ENCODE assay signal across 2 cellular contexts in the genomic region with DNA sequence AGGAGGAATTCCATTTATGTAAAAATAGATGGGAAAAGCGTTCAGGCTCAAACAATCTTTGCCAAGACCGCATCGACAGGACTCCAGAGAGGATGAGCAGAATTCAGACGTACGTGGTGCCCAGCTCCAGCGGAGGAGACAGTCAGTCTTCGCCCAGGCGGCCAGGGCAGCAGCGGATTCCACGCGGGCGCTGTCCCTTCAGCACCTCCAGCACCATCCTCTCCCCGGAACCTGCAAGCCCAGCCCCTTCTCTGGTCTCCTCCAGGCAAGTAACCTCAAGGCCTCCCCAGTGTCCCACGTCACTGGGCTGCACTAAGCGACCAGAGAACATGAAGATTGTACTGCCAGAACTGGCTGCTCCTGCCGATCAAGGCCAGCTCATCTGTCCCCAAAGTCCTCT.
A peak's percentile ranks its signal among the peaks of the same experiment; 100 is the strongest.
TF ChIP-seq lines count a peak whose summit lies in the region.

No MANE protein-coding gene starts in this region.

TF ChIP-seq in K562, 482 proteins besides CTCF, POLR2A, EP300 and RAD21:
- TF ChIP-seq EHMT2 (IDR thresholded peaks at IDR 0.05) (peak; percentile 81), TEAD1 (CRISPR knock-in tag; IDR thresholded peaks at IDR 0.05) (0 out of 4 replicates have a peak, but pooled peaks of 1 of the 2 experiments have one; percentile 33), MIER1 (IDR thresholded peaks at IDR 0.05; ENCODE audit: low read depth) (peak; percentile 78), LARP7 (IDR thresholded peaks at IDR 0.05) (no peak)
- TF ChIP-seq, protein P1, sequence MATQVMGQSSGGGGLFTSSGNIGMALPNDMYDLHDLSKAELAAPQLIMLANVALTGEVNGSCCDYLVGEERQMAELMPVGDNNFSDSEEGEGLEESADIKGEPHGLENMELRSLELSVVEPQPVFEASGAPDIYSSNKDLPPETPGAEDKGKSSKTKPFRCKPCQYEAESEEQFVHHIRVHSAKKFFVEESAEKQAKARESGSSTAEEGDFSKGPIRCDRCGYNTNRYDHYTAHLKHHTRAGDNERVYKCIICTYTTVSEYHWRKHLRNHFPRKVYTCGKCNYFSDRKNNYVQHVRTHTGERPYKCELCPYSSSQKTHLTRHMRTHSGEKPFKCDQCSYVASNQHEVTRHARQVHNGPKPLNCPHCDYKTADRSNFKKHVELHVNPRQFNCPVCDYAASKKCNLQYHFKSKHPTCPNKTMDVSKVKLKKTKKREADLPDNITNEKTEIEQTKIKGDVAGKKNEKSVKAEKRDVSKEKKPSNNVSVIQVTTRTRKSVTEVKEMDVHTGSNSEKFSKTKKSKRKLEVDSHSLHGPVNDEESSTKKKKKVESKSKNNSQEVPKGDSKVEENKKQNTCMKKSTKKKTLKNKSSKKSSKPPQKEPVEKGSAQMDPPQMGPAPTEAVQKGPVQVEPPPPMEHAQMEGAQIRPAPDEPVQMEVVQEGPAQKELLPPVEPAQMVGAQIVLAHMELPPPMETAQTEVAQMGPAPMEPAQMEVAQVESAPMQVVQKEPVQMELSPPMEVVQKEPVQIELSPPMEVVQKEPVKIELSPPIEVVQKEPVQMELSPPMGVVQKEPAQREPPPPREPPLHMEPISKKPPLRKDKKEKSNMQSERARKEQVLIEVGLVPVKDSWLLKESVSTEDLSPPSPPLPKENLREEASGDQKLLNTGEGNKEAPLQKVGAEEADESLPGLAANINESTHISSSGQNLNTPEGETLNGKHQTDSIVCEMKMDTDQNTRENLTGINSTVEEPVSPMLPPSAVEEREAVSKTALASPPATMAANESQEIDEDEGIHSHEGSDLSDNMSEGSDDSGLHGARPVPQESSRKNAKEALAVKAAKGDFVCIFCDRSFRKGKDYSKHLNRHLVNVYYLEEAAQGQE (CRISPR knock-in tag; IDR thresholded peaks at IDR 0.05; ENCODE audit: low read depth) = peak; percentile 85
- TF ChIP-seq, protein P2, sequence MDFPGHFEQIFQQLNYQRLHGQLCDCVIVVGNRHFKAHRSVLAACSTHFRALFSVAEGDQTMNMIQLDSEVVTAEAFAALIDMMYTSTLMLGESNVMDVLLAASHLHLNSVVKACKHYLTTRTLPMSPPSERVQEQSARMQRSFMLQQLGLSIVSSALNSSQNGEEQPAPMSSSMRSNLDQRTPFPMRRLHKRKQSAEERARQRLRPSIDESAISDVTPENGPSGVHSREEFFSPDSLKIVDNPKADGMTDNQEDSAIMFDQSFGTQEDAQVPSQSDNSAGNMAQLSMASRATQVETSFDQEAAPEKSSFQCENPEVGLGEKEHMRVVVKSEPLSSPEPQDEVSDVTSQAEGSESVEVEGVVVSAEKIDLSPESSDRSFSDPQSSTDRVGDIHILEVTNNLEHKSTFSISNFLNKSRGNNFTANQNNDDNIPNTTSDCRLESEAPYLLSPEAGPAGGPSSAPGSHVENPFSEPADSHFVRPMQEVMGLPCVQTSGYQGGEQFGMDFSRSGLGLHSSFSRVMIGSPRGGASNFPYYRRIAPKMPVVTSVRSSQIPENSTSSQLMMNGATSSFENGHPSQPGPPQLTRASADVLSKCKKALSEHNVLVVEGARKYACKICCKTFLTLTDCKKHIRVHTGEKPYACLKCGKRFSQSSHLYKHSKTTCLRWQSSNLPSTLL (IDR thresholded peaks at IDR 0.05) = no peak

TF ChIP-seq in liver, 16 proteins besides CTCF, POLR2A, EP300 and RAD21:
- TF ChIP-seq, protein P1 (IDR thresholded peaks at IDR 0.05) = peak; percentile 96
- TF ChIP-seq NR2F2 (IDR thresholded peaks at IDR 0.05) = no peak
TF ChIP-seq in liver: peak in this region for 1.
